ENCODE assay signal across 36 cellular contexts in genomic region chr16:10036951-10037350, GRCh38.
"Had no signal": no experiment of that assay in that cellular context is flagged by ENCODE, and none has a peak within 500 bp of the region (broad histone marks: within the 10 kb centered on the region; RNA-seq: fewer than 3 reads in every experiment).

No MANE protein-coding gene starts in this region.

- DNase-seq: activated B cell treated with CpG ODN at 0.5 μM for 24 hours; activated CD4-positive, alpha-beta memory T cell treated with anti-CD3 and anti-CD28 coated beads for 36 hours; activated CD4-positive, alpha-beta T cell treated with anti-CD3 and anti-CD28 coated beads for 4 hours; activated CD4-positive, alpha-beta T cell treated with anti-CD3 and anti-CD28 coated beads, Interleukin-2, amount 50 U/mL, for 1 hour; activated CD4-positive, CD25-positive, alpha-beta regulatory T cell treated with anti-CD3 and anti-CD28 coated beads, Interleukin-2, amount 50 U/mL, for 72 hours; activated CD8-positive, alpha-beta memory T cell treated with anti-CD3 and anti-CD28 coated beads, Interleukin-2, amount 50 U/mL, for 4 hours; activated gamma-delta T cell treated with Interleukin-2 at 50 U/mL for 16 hours; activated naive CD4-positive, alpha-beta T cell treated with anti-CD3 and anti-CD28 coated beads for 36 hours; activated T-cell treated with anti-CD3 and anti-CD28 coated beads for 4 hours; activated T-cell treated with anti-CD3 and anti-CD28 coated beads, Interleukin-2, amount 50 U/mL, for 4 hours; caudate nucleus; cerebellar nuclear complex; MM.1S; NCI-H1092 treated with DMSO at 0.1 percent for 48 hours; NCI-H1417; NCI-H146; NCI-H187; NCI-H2029 treated with DMSO at 0.1 percent for 48 hours; NCI-H446 treated with DMSO at 0.1 percent for 48 hours; NCI-H526; NCI-H748 treated with DMSO at 0.1 percent for 48 hours; NK-92 treated with Interleukin-12 subunit alpha and Interleukin-12 subunit beta, amount 100 ng/mL, for 24 hours; PC-3; Peyer's patch; SIG-M5; T-cell; T-helper 17 cell had no signal

- H3K4me1 Mint-ChIP-seq: T-helper 17 cell had no signal

- FAIRE-seq: bronchial epithelial cell had no signal

- H3K9me3 ChIP-seq: Peyer's patch had no signal

- ATAC-seq: activated naive CD4-positive, alpha-beta T cell treated with anti-CD3 and anti-CD28 coated beads, Interleukin-2, amount 50 U/mL, for 72 hours; activated T-cell treated with anti-CD3 and anti-CD28 coated beads, Interleukin-2, amount 50 U/mL, for 4 hours; PC-3; Right ventricle myocardium inferior; SK-N-SH treated with all-trans-retinoic acid at 6 μM for 48 hours; T-cell; T-helper 17 cell had no signal

- H3K9ac ChIP-seq: KMS-11 had no signal

- H3K4me3 Mint-ChIP-seq: activated B cell treated with CpG ODN at 0.5 μM for 24 hours; activated CD4-positive, alpha-beta memory T cell treated with anti-CD3 and anti-CD28 coated beads for 36 hours; activated naive CD4-positive, alpha-beta T cell treated with anti-CD3 and anti-CD28 coated beads for 36 hours; activated T-cell treated with anti-CD3 and anti-CD28 coated beads, Interleukin-2, amount 50 U/mL, for 4 hours; activated T-helper 1 cell treated with anti-CD3 and anti-CD28 coated beads, Interleukin-12 subunit alpha, Interleukin-12 subunit beta, Interleukin-2, Interleukin-4 antibody, amounts not matched to agents 30 ng/mL and 10 ng/mL and 1 ng/mL, durations not matched to agents 14 hours and 24 hours and 36 hours; brain; T-cell; T-helper 17 cell had no signal

- H3K27me3 ChIP-seq: Peyer's patch had no signal

- H3K4me3 ChIP-seq: Peyer's patch had no signal

- H3K27ac ChIP-seq: KMS-11, Peyer's patch, RWPE1, VCaP had no signal

- H3K36me3 ChIP-seq: Peyer's patch had no signal

- H3K27ac Mint-ChIP-seq: activated B cell treated with CpG ODN at 0.5 μM for 24 hours; activated CD4-positive, alpha-beta memory T cell treated with anti-CD3 and anti-CD28 coated beads for 36 hours; activated naive CD4-positive, alpha-beta T cell treated with anti-CD3 and anti-CD28 coated beads for 36 hours; activated naive CD4-positive, alpha-beta T cell treated with anti-CD3 and anti-CD28 coated beads, Interleukin-2, amount 50 U/mL, for 72 hours; activated T-helper 1 cell treated with anti-CD3 and anti-CD28 coated beads, Interleukin-12 subunit alpha, Interleukin-12 subunit beta, Interleukin-2, Interleukin-4 antibody, amounts not matched to agents 30 ng/mL and 10 ng/mL and 1 ng/mL, durations not matched to agents 14 hours and 24 hours and 36 hours; brain; T-cell; T-helper 17 cell had no signal

- H3K36me3 Mint-ChIP-seq: activated CD4-positive, alpha-beta memory T cell treated with anti-CD3 and anti-CD28 coated beads for 36 hours; activated naive CD4-positive, alpha-beta T cell treated with anti-CD3 and anti-CD28 coated beads, Interleukin-2, amount 50 U/mL, for 72 hours; brain; T-cell had no signal

- H3K9me3 Mint-ChIP-seq: activated B cell treated with CpG ODN at 0.5 μM for 24 hours; activated CD4-positive, alpha-beta memory T cell treated with anti-CD3 and anti-CD28 coated beads for 36 hours; activated naive CD4-positive, alpha-beta T cell treated with anti-CD3 and anti-CD28 coated beads for 36 hours; activated naive CD4-positive, alpha-beta T cell treated with anti-CD3 and anti-CD28 coated beads, Interleukin-2, amount 50 U/mL, for 72 hours; activated T-cell treated with anti-CD3 and anti-CD28 coated beads, Interleukin-2, amount 50 U/mL, for 4 hours; activated T-helper 1 cell treated with anti-CD3 and anti-CD28 coated beads, Interleukin-12 subunit alpha, Interleukin-12 subunit beta, Interleukin-2, Interleukin-4 antibody, amounts not matched to agents 30 ng/mL and 10 ng/mL and 1 ng/mL, durations not matched to agents 14 hours and 24 hours and 36 hours; T-cell had no signal

- H3K4me2 ChIP-seq: KMS-11 had no signal

- H3K27me3 Mint-ChIP-seq: T-helper 17 cell had no signal

- H3K4me1 ChIP-seq: Peyer's patch had no signal
